In genomic region chr20:63708301-63709148, GRCh38 we compare ENCODE assay signal across 7 cellular contexts. TPM values are rescaled to one million over a fixed set of nuclear protein-coding genes. Genes with fewer than 3 reads are reported as not detected.
DNase-seq lines count a peak whose midpoint lies in the region; ATAC-seq and TF ChIP-seq lines count a peak whose summit lies in the region.

No MANE protein-coding gene starts in this region.

- H3K36me3 Mint-ChIP-seq in activated CD8-positive, alpha-beta T cell treated with anti-CD3 and anti-CD28 coated beads for 36 hours (ENCODE audit: low read depth), result peaks cover 51% of the 10 kb centered on the region
- peaks cover 16% of the 10 kb centered on the region for H3K36me3 Mint-ChIP-seq in glutamatergic neuron (ENCODE audit: unreplicated experiment)

- H3K23ac ChIP-seq in trophoblast cell (ENCODE audit: low read length), result no peak overlapping the region

- DNase-seq in activated CD8-positive, alpha-beta T cell treated with anti-CD3 and anti-CD28 coated beads for 36 hours, result no peak
- DNase-seq in glutamatergic neuron (peak; percentile 55), trophoblast cell (peak in 1 of 2 donors; percentile 26), AML-193 (lab: John Stamatoyannopoulos, UW) (no peak), NOMO-1 treated with DMSO at 0.1 percent for 48 hours (lab: John Stamatoyannopoulos, UW; ENCODE audit: unreplicated experiment) (no peak)

- H3K9me3 Mint-ChIP-seq in activated CD8-positive, alpha-beta T cell treated with anti-CD3 and anti-CD28 coated beads for 36 hours, result peaks cover 4% of the 10 kb centered on the region
- peaks cover 6% of the 10 kb centered on the region for H3K9me3 Mint-ChIP-seq in glutamatergic neuron (ENCODE audit: unreplicated experiment)

- peaks cover 7 to 10% of the 10 kb centered on the region in 2 experiments for H3K4me1 ChIP-seq in trophoblast cell (ENCODE audit: control insufficient read depth in 1 of 2, insufficient read depth in 2 of 2, low read length in 2 of 2)

- H2AFZ ChIP-seq in trophoblast cell (ENCODE audit: insufficient read depth, low read length, poor library complexity), result peak overlapping the region; percentile 68

- H3K79me2 ChIP-seq in trophoblast cell (ENCODE audit: control insufficient read depth, insufficient read depth, low read length, poor library complexity), result peaks cover 20% of the 10 kb centered on the region

- peaks cover 51 to 54% of the 10 kb centered on the region in 2 experiments for H3K36me3 ChIP-seq in trophoblast cell (ENCODE audit: control insufficient read depth in 1 of 2, insufficient read depth in 2 of 2, low read length in 2 of 2)

- H3K9ac ChIP-seq in trophoblast cell (ENCODE audit: low read length), result peak overlapping the region; percentile 91

- ATAC-seq in GM18517 (IDR thresholded peaks at IDR 0.05; ENCODE audit: unreplicated experiment) (peak; percentile 24), HG02970 (IDR thresholded peaks at IDR 0.05; ENCODE audit: low FRiP score, unreplicated experiment) (peak; percentile 8)
- no peak for ATAC-seq in activated CD8-positive, alpha-beta T cell treated with anti-CD3 and anti-CD28 coated beads for 36 hours

- POLR2A ChIA-PET in activated CD8-positive, alpha-beta T cell treated with anti-CD3 and anti-CD28 coated beads for 36 hours (lab: Charles Lee), result interaction anchor here (0.7 to 3.0 kb wide), 15 partner anchors 10 to 328 kb away, joined by 3 to 16 read pairs (median 4); partner anchors contain the start of gene LIME1

- H4K91ac ChIP-seq in trophoblast cell (ENCODE audit: low read depth, low read length), result peak overlapping the region; percentile 59

- H2BK5ac ChIP-seq in trophoblast cell (ENCODE audit: low read depth, low read length, poor library complexity), result no peak overlapping the region

- H3K4me2 ChIP-seq in trophoblast cell (ENCODE audit: low read length), result peak overlapping the region; percentile 74

- H4K12ac ChIP-seq in trophoblast cell (ENCODE audit: low read depth, low read length), result peak overlapping the region; percentile 33

- no peak overlapping the region for H2BK120ac ChIP-seq in trophoblast cell (ENCODE audit: insufficient read depth, low read length, poor library complexity)

- H3K27me3 ChIP-seq in trophoblast cell (ENCODE audit: insufficient read depth, low read length), result no peaks in the 10 kb centered on the region

- H3K27ac Mint-ChIP-seq in activated CD8-positive, alpha-beta T cell treated with anti-CD3 and anti-CD28 coated beads for 36 hours, result peak overlapping the region; percentile 70
- peak overlapping the region; percentile 73 for H3K27ac Mint-ChIP-seq in glutamatergic neuron (ENCODE audit: unreplicated experiment)

- peak overlapping the region; percentile 96 for H3K4me3 ChIP-seq in trophoblast cell (ENCODE audit: low read depth, low read length)

- peak overlapping the region; percentile 6 for H2AK5ac ChIP-seq in trophoblast cell (ENCODE audit: low read length)

- no peak overlapping the region for H2BK12ac ChIP-seq in trophoblast cell (ENCODE audit: low read length)

- peak overlapping the region; percentile 41 for H3K18ac ChIP-seq in trophoblast cell (ENCODE audit: low read length)

- H3K79me1 ChIP-seq in trophoblast cell (ENCODE audit: low read length), result peaks cover 6% of the 10 kb centered on the region

- TF ChIP-seq CTCF in activated CD8-positive, alpha-beta T cell treated with anti-CD3 and anti-CD28 coated beads for 36 hours (IDR thresholded peaks at IDR 0.05), result no peak
- TF ChIP-seq CTCF in glutamatergic neuron (IDR thresholded peaks at IDR 0.05; ENCODE audit: partially characterized antibody, unreplicated experiment), result no peak

- H3K27ac ChIP-seq in trophoblast cell (ENCODE audit: low read depth, low read length), result no peak overlapping the region

- H4K8ac ChIP-seq in trophoblast cell (ENCODE audit: low read depth, low read length), result peak overlapping the region; percentile 88

- peak overlapping the region; percentile 87 for H3K4me3 Mint-ChIP-seq in activated CD8-positive, alpha-beta T cell treated with anti-CD3 and anti-CD28 coated beads for 36 hours
- H3K4me3 Mint-ChIP-seq in glutamatergic neuron (ENCODE audit: unreplicated experiment), result peak overlapping the region; percentile 96

- no peaks in the 10 kb centered on the region for H3K27me3 Mint-ChIP-seq in activated CD8-positive, alpha-beta T cell treated with anti-CD3 and anti-CD28 coated beads for 36 hours
- peaks cover 9% of the 10 kb centered on the region for H3K27me3 Mint-ChIP-seq in glutamatergic neuron (ENCODE audit: unreplicated experiment)

- H3K14ac ChIP-seq in trophoblast cell (ENCODE audit: low read length), result peak overlapping the region; percentile 68

- CTCF ChIA-PET in activated CD8-positive, alpha-beta T cell treated with anti-CD3 and anti-CD28 coated beads for 36 hours (lab: Charles Lee), result interaction anchor here (0.7 to 3.5 kb wide), 18 partner anchors 9 to 171 kb away, joined by 3 to 28 read pairs (median 5); partner anchors contain the start of genes LIME1, PTK6 and TPD52L2

- peak overlapping the region; percentile 37 for H3K4ac ChIP-seq in trophoblast cell (ENCODE audit: low read depth, low read length)

- intact Hi-C loops in activated CD8-positive, alpha-beta T cell treated with anti-CD3 and anti-CD28 coated beads for 36 hours (cut with micrococcal nuclease), result loop anchor here (10.0 kb wide), 1 partner anchor 156 kb away; the partner anchor contains the start of genes ABHD16B and TPD52L2

- H3K9me3 ChIP-seq in trophoblast cell (ENCODE audit: insufficient read depth, low read depth, low read length), result no peaks in the 10 kb centered on the region

- peaks cover 41% of the 10 kb centered on the region for H3K4me1 Mint-ChIP-seq in activated CD8-positive, alpha-beta T cell treated with anti-CD3 and anti-CD28 coated beads for 36 hours (ENCODE audit: low read depth)
- peaks cover 16% of the 10 kb centered on the region for H3K4me1 Mint-ChIP-seq in glutamatergic neuron (ENCODE audit: low read depth, unreplicated experiment)

- no CpG with 5 or more reads among the region's 67 CpGs for WGBS in trophoblast cell (ENCODE audit: extremely low coverage, insufficient coverage, insufficient read length)

RNA-seq across cellular contexts. Expression of gene ZGPAT, which starts 0.7 kb away (rescaled TPM):
- total RNA-seq in activated CD8-positive, alpha-beta T cell treated with anti-CD3 and anti-CD28 coated beads for 36 hours, result 10 to 100 TPM; 22.4 to 22.5 TPM
- 41.5 TPM for total RNA-seq in glutamatergic neuron (ENCODE audit: unreplicated experiment)
- polyA plus RNA-seq in trophoblast cell (2013), result 13.5 and 15.2 TPM in 2 replicates

RNA-seq across cellular contexts. Expression of gene ARFRP1, which starts 0.7 kb away (rescaled TPM):
- 10 to 100 TPM; 41.7 to 44.2 TPM for total RNA-seq in activated CD8-positive, alpha-beta T cell treated with anti-CD3 and anti-CD28 coated beads for 36 hours
- total RNA-seq in glutamatergic neuron (ENCODE audit: unreplicated experiment), result 51.9 TPM
- 8.2 and 8.3 TPM in 2 replicates for polyA plus RNA-seq in trophoblast cell (2013)

RNA-seq across cellular contexts. Expression of gene TNFRSF6B, which starts 12.1 kb away (rescaled TPM):
- not detected for total RNA-seq in activated CD8-positive, alpha-beta T cell treated with anti-CD3 and anti-CD28 coated beads for 36 hours
- total RNA-seq in glutamatergic neuron (ENCODE audit: unreplicated experiment), result not detected
- polyA plus RNA-seq in trophoblast cell (2013), result 0.73 and 0.85 TPM in 2 replicates

RNA-seq across cellular contexts. Expression of gene LIME1, which starts 27.9 kb away (rescaled TPM):
- total RNA-seq in activated CD8-positive, alpha-beta T cell treated with anti-CD3 and anti-CD28 coated beads for 36 hours, result 10 to 100 TPM; 15.5 to 16.8 TPM
- total RNA-seq in glutamatergic neuron (ENCODE audit: unreplicated experiment), result 16.6 TPM
- polyA plus RNA-seq in trophoblast cell (2013), result 2.0 TPM in 2 replicates

RNA-seq across cellular contexts. Expression of gene SLC2A4RG, which starts 31.1 kb away (rescaled TPM):
- total RNA-seq in activated CD8-positive, alpha-beta T cell treated with anti-CD3 and anti-CD28 coated beads for 36 hours, result 10 to 100 TPM; 38.5 to 39.8 TPM
- total RNA-seq in glutamatergic neuron (ENCODE audit: unreplicated experiment), result 47.9 TPM
- polyA plus RNA-seq in trophoblast cell (2013), result 79.0 and 79.6 TPM in 2 replicates
